ENCODE assay signal across 1 cellular context in the genomic region with DNA sequence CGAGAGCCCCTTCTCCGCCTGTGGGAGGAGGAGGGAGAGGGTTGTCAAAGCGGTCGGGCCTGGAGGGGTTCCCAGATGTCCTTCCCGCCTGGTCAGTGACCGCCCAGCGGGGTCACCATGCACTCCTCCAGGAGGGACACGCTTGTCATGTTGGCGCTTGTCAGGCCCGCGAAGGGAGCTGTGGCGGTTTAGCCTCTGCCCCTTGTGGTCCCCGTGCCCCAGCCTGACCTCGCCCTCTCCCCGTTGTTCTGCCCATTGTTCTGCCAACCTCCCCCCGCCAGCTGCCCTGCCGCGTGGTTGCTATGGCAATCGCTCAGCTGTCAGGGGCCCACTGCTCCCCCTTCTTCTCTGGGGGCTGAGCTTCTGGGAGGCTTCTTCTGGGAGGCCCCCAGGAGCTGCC.
TF ChIP-seq lines count a peak whose summit lies in the region.

No MANE protein-coding gene starts in this region.

TF ChIP-seq in HepG2, 621 proteins besides CTCF, POLR2A, EP300 and RAD21 (continued from another document):
- TF ChIP-seq, protein P1, sequence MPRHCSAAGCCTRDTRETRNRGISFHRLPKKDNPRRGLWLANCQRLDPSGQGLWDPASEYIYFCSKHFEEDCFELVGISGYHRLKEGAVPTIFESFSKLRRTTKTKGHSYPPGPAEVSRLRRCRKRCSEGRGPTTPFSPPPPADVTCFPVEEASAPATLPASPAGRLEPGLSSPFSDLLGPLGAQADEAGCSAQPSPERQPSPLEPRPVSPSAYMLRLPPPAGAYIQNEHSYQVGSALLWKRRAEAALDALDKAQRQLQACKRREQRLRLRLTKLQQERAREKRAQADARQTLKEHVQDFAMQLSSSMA (CRISPR knock-in tag; IDR thresholded peaks at IDR 0.05) = no peak
- TF ChIP-seq ZNF510 (CRISPR knock-in tag; IDR thresholded peaks at IDR 0.05; ENCODE audit: low read depth) = no peak
- TF ChIP-seq, protein P2, sequence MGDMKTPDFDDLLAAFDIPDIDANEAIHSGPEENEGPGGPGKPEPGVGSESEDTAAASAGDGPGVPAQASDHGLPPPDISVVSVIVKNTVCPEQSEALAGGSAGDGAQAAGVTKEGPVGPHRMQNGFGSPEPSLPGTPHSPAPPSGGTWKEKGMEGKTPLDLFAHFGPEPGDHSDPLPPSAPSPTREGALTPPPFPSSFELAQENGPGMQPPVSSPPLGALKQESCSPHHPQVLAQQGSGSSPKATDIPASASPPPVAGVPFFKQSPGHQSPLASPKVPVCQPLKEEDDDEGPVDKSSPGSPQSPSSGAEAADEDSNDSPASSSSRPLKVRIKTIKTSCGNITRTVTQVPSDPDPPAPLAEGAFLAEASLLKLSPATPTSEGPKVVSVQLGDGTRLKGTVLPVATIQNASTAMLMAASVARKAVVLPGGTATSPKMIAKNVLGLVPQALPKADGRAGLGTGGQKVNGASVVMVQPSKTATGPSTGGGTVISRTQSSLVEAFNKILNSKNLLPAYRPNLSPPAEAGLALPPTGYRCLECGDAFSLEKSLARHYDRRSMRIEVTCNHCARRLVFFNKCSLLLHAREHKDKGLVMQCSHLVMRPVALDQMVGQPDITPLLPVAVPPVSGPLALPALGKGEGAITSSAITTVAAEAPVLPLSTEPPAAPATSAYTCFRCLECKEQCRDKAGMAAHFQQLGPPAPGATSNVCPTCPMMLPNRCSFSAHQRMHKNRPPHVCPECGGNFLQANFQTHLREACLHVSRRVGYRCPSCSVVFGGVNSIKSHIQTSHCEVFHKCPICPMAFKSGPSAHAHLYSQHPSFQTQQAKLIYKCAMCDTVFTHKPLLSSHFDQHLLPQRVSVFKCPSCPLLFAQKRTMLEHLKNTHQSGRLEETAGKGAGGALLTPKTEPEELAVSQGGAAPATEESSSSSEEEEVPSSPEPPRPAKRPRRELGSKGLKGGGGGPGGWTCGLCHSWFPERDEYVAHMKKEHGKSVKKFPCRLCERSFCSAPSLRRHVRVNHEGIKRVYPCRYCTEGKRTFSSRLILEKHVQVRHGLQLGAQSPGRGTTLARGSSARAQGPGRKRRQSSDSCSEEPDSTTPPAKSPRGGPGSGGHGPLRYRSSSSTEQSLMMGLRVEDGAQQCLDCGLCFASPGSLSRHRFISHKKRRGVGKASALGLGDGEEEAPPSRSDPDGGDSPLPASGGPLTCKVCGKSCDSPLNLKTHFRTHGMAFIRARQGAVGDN (CRISPR knock-in tag; IDR thresholded peaks at IDR 0.05) = peak; percentile 30; the same call in 1 of the 2 replicates
- TF ChIP-seq KLF13 (CRISPR knock-in tag; IDR thresholded peaks at IDR 0.05) = no peak
- no peak for TF ChIP-seq RELA (CRISPR knock-in tag; IDR thresholded peaks at IDR 0.05)
- TF ChIP-seq, protein P3, sequence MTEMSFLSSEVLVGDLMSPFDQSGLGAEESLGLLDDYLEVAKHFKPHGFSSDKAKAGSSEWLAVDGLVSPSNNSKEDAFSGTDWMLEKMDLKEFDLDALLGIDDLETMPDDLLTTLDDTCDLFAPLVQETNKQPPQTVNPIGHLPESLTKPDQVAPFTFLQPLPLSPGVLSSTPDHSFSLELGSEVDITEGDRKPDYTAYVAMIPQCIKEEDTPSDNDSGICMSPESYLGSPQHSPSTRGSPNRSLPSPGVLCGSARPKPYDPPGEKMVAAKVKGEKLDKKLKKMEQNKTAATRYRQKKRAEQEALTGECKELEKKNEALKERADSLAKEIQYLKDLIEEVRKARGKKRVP (CRISPR knock-in tag; IDR thresholded peaks at IDR 0.05) = no peak
- TF ChIP-seq RBM39 (IDR thresholded peaks at IDR 0.05; ENCODE audit: low read depth, low read length, poor library complexity, severe bottlenecking) = no peak
- TF ChIP-seq RXRA (CRISPR knock-in tag; IDR thresholded peaks at IDR 0.05) = 0 out of 2 replicates have a peak, but pooled peaks have one; percentile 33
- no peak for TF ChIP-seq ZNF605 (CRISPR knock-in tag; IDR thresholded peaks at IDR 0.05)
- no peak for TF ChIP-seq SP140L (CRISPR knock-in tag; IDR thresholded peaks at IDR 0.05; ENCODE audit: borderline replicate concordance)
- no peak for TF ChIP-seq MIER2 (CRISPR knock-in tag; IDR thresholded peaks at IDR 0.05)
- peak; percentile 40; the same call in 1 of the 2 replicates for TF ChIP-seq RFX1 (IDR thresholded peaks at IDR 0.05)
- TF ChIP-seq MEIS1 (CRISPR knock-in tag; IDR thresholded peaks at IDR 0.05; ENCODE audit: borderline replicate concordance) = no peak
- TF ChIP-seq JARID2 (CRISPR knock-in tag; IDR thresholded peaks at IDR 0.05; ENCODE audit: insufficient replicate concordance) = no peak
- no peak for TF ChIP-seq ZBTB42 (CRISPR knock-in tag; IDR thresholded peaks at IDR 0.05)
- no peak for TF ChIP-seq ZKSCAN5 (CRISPR knock-in tag; IDR thresholded peaks at IDR 0.05)
- no peak for TF ChIP-seq MLLT10 (CRISPR knock-in tag; IDR thresholded peaks at IDR 0.05)
- no peak for TF ChIP-seq NCOR1 (IDR thresholded peaks at IDR 0.05; ENCODE audit: borderline replicate concordance, low read length)
- TF ChIP-seq, protein P4, sequence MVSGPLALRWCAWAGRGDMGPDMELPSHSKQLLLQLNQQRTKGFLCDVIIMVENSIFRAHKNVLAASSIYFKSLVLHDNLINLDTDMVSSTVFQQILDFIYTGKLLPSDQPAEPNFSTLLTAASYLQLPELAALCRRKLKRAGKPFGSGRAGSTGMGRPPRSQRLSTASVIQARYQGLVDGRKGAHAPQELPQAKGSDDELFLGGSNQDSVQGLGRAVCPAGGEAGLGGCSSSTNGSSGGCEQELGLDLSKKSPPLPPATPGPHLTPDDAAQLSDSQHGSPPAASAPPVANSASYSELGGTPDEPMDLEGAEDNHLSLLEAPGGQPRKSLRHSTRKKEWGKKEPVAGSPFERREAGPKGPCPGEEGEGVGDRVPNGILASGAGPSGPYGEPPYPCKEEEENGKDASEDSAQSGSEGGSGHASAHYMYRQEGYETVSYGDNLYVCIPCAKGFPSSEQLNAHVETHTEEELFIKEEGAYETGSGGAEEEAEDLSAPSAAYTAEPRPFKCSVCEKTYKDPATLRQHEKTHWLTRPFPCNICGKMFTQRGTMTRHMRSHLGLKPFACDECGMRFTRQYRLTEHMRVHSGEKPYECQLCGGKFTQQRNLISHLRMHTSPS (CRISPR knock-in tag; IDR thresholded peaks at IDR 0.05; ENCODE audit: low read depth) = peak; percentile 59; the same call in 1 of the 2 replicates
- TF ChIP-seq, protein P5, sequence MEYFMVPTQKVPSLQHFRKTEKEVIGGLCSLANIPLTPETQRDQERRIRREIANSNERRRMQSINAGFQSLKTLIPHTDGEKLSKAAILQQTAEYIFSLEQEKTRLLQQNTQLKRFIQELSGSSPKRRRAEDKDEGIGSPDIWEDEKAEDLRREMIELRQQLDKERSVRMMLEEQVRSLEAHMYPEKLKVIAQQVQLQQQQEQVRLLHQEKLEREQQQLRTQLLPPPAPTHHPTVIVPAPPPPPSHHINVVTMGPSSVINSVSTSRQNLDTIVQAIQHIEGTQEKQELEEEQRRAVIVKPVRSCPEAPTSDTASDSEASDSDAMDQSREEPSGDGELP (IDR thresholded peaks at IDR 0.05; ENCODE audit: borderline replicate concordance, low read depth) = peak; percentile 50; the same call in 1 of the 2 replicates
- TF ChIP-seq SOX6 (IDR thresholded peaks at IDR 0.05) = no peak
- TF ChIP-seq SOX6 (CRISPR knock-in tag; IDR thresholded peaks at IDR 0.05) = peak; percentile 49
- 0 out of 2 replicates have a peak, but pooled peaks have one; percentile 6 for TF ChIP-seq ZNF891 (CRISPR knock-in tag; IDR thresholded peaks at IDR 0.05)
- TF ChIP-seq SOX13 (IDR thresholded peaks at IDR 0.05) = no peak
- TF ChIP-seq SOX13 (CRISPR knock-in tag; conservative IDR thresholded peaks at IDR 0.05 in 1 of 2, IDR thresholded peaks at IDR 0.05 in 1 of 2) = peak in 1 of 2 experiments; percentile 42; a peak in 1 of 4 replicates
- no peak for TF ChIP-seq SOX5 (CRISPR knock-in tag; IDR thresholded peaks at IDR 0.05; ENCODE audit: borderline replicate concordance)
- TF ChIP-seq, protein P6, sequence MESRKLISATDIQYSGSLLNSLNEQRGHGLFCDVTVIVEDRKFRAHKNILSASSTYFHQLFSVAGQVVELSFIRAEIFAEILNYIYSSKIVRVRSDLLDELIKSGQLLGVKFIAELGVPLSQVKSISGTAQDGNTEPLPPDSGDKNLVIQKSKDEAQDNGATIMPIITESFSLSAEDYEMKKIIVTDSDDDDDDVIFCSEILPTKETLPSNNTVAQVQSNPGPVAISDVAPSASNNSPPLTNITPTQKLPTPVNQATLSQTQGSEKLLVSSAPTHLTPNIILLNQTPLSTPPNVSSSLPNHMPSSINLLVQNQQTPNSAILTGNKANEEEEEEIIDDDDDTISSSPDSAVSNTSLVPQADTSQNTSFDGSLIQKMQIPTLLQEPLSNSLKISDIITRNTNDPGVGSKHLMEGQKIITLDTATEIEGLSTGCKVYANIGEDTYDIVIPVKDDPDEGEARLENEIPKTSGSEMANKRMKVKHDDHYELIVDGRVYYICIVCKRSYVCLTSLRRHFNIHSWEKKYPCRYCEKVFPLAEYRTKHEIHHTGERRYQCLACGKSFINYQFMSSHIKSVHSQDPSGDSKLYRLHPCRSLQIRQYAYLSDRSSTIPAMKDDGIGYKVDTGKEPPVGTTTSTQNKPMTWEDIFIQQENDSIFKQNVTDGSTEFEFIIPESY (CRISPR knock-in tag; IDR thresholded peaks at IDR 0.05) = peak; percentile 98
- TF ChIP-seq, protein P7, sequence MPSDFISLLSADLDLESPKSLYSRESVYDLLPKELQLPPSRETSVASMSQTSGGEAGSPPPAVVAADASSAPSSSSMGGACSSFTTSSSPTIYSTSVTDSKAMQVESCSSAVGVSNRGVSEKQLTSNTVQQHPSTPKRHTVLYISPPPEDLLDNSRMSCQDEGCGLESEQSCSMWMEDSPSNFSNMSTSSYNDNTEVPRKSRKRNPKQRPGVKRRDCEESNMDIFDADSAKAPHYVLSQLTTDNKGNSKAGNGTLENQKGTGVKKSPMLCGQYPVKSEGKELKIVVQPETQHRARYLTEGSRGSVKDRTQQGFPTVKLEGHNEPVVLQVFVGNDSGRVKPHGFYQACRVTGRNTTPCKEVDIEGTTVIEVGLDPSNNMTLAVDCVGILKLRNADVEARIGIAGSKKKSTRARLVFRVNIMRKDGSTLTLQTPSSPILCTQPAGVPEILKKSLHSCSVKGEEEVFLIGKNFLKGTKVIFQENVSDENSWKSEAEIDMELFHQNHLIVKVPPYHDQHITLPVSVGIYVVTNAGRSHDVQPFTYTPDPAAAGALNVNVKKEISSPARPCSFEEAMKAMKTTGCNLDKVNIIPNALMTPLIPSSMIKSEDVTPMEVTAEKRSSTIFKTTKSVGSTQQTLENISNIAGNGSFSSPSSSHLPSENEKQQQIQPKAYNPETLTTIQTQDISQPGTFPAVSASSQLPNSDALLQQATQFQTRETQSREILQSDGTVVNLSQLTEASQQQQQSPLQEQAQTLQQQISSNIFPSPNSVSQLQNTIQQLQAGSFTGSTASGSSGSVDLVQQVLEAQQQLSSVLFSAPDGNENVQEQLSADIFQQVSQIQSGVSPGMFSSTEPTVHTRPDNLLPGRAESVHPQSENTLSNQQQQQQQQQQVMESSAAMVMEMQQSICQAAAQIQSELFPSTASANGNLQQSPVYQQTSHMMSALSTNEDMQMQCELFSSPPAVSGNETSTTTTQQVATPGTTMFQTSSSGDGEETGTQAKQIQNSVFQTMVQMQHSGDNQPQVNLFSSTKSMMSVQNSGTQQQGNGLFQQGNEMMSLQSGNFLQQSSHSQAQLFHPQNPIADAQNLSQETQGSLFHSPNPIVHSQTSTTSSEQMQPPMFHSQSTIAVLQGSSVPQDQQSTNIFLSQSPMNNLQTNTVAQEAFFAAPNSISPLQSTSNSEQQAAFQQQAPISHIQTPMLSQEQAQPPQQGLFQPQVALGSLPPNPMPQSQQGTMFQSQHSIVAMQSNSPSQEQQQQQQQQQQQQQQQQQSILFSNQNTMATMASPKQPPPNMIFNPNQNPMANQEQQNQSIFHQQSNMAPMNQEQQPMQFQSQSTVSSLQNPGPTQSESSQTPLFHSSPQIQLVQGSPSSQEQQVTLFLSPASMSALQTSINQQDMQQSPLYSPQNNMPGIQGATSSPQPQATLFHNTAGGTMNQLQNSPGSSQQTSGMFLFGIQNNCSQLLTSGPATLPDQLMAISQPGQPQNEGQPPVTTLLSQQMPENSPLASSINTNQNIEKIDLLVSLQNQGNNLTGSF (CRISPR knock-in tag; IDR thresholded peaks at IDR 0.05) = no peak
- no peak for TF ChIP-seq KDM4B (CRISPR knock-in tag; IDR thresholded peaks at IDR 0.05)
- TF ChIP-seq ZNF501 (CRISPR knock-in tag; IDR thresholded peaks at IDR 0.05) = no peak
- TF ChIP-seq, protein P8, sequence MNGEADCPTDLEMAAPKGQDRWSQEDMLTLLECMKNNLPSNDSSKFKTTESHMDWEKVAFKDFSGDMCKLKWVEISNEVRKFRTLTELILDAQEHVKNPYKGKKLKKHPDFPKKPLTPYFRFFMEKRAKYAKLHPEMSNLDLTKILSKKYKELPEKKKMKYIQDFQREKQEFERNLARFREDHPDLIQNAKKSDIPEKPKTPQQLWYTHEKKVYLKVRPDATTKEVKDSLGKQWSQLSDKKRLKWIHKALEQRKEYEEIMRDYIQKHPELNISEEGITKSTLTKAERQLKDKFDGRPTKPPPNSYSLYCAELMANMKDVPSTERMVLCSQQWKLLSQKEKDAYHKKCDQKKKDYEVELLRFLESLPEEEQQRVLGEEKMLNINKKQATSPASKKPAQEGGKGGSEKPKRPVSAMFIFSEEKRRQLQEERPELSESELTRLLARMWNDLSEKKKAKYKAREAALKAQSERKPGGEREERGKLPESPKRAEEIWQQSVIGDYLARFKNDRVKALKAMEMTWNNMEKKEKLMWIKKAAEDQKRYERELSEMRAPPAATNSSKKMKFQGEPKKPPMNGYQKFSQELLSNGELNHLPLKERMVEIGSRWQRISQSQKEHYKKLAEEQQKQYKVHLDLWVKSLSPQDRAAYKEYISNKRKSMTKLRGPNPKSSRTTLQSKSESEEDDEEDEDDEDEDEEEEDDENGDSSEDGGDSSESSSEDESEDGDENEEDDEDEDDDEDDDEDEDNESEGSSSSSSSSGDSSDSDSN (CRISPR knock-in tag; IDR thresholded peaks at IDR 0.05) = no peak
- TF ChIP-seq, protein P9, sequence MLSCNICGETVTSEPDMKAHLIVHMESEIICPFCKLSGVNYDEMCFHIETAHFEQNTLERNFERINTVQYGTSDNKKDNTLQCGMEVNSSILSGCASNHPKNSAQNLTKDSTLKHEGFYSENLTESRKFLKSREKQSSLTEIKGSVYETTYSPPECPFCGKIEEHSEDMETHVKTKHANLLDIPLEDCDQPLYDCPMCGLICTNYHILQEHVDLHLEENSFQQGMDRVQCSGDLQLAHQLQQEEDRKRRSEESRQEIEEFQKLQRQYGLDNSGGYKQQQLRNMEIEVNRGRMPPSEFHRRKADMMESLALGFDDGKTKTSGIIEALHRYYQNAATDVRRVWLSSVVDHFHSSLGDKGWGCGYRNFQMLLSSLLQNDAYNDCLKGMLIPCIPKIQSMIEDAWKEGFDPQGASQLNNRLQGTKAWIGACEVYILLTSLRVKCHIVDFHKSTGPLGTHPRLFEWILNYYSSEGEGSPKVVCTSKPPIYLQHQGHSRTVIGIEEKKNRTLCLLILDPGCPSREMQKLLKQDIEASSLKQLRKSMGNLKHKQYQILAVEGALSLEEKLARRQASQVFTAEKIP (CRISPR knock-in tag; IDR thresholded peaks at IDR 0.05; ENCODE audit: borderline replicate concordance) = no peak
- TF ChIP-seq HNRNPL (IDR thresholded peaks at IDR 0.05; ENCODE audit: low read depth, low read length) = 0 out of 2 replicates have a peak, but pooled peaks have one; percentile 66
TF ChIP-seq in HepG2: peak in this region for 11.
